ENCODE assay signal across 1 cellular context in the genomic region with DNA sequence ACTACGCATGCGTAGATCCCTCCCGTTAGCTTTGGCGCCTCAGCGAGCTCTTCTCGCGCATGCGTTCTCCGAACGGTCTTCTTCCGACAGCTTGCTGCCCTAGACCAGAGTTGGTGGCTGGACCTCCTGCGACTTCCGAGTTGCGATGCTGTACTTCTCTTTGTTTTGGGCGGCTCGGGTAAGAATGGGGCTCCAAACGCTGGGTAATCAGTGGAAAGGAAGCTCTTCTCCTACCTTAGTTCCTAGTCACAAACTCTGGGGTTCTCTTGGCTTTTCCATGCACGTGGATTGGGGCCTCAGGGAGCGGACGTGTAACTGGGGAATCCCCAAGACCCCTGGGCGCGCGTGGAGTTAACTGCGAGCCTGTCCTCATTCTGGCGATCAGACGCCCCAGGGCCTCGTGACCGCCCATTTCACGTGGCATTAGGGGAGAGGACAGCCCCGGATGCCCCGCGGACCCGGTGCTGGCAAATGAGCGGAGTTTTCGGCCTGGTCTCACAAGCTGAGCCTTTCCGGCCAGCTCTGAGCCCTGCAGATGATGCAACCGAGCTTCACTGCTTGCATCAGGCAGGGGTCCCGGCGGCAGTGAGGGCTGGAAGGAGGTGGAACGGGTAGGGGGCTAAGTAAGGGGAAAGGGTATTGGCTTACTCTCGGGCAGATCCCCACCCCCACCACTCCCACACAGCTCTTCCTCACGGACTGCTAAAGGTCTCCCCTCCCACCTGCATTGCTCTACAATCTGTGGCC.
A peak's percentile ranks its signal among the peaks of the same experiment; 100 is the strongest.
TF ChIP-seq lines count a peak whose summit lies in the region.

Gene SHMT2 (plus strand): TSS at position 78 of the 747 bp plus-strand sequence. CDS start 68 bp downstream, at position 146.

TF ChIP-seq in HepG2, 621 proteins besides CTCF, POLR2A, EP300 and RAD21 (continued from another document and continues in another):
- TF ChIP-seq TFDP2 (CRISPR knock-in tag; IDR thresholded peaks at IDR 0.05) (peak; percentile 85), SAFB2 (CRISPR knock-in tag; IDR thresholded peaks at IDR 0.05; ENCODE audit: borderline replicate concordance, low read depth) (no peak; the same call in 1 of the 2 replicates), YY1 (IDR thresholded peaks at IDR 0.05; ENCODE audit: insufficient read depth, insufficient replicate concordance, low read depth, low read length) (peak; percentile 20), HOXA5 (CRISPR knock-in tag; IDR thresholded peaks at IDR 0.05) (0 out of 2 replicates have a peak, but pooled peaks have one; percentile 21), ETS1 (CRISPR knock-in tag; IDR thresholded peaks at IDR 0.05) (no peak), ZFYVE20 (CRISPR knock-in tag; IDR thresholded peaks at IDR 0.05; ENCODE audit: borderline replicate concordance, low read depth) (peak; percentile 24; the same call in 1 of the 2 replicates), TBL1XR1 (IDR thresholded peaks at IDR 0.05; ENCODE audit: borderline replicate concordance, low read length, partially characterized antibody) (peak; percentile 68), ZNF292 (CRISPR knock-in tag; IDR thresholded peaks at IDR 0.05; ENCODE audit: borderline replicate concordance, low read depth) (0 out of 2 replicates have a peak, but pooled peaks have one; percentile 32), SKI (IDR thresholded peaks at IDR 0.05; ENCODE audit: partially characterized antibody) (no peak), ZNF607 (CRISPR knock-in tag; IDR thresholded peaks at IDR 0.05; ENCODE audit: borderline replicate concordance) (peak; percentile 75; the same call in 1 of the 2 replicates), HOXA7 (CRISPR knock-in tag; IDR thresholded peaks at IDR 0.05) (no peak), E2F1 (CRISPR knock-in tag; IDR thresholded peaks at IDR 0.05) (peak; percentile 95), ZNF234 (CRISPR knock-in tag; conservative IDR thresholded peaks at IDR 0.05) (no peak), MLXIP (CRISPR knock-in tag; IDR thresholded peaks at IDR 0.05; ENCODE audit: borderline replicate concordance) (no peak), CHCHD3 (CRISPR knock-in tag; IDR thresholded peaks at IDR 0.05) (0 out of 2 replicates have a peak, but pooled peaks have one; percentile 56), ZNF776 (CRISPR knock-in tag; IDR thresholded peaks at IDR 0.05) (no peak), HIVEP1 (CRISPR knock-in tag; IDR thresholded peaks at IDR 0.05) (peak; percentile 44; the same call in 1 of the 2 replicates), KDM5A (IDR thresholded peaks at IDR 0.05; ENCODE audit: borderline replicate concordance, low read length) (0 out of 2 replicates have a peak, but pooled peaks have one; percentile 67), KLF15 (CRISPR knock-in tag; IDR thresholded peaks at IDR 0.05; ENCODE audit: borderline replicate concordance) (no peak), ZNF143 (CRISPR knock-in tag; IDR thresholded peaks at IDR 0.05) (peak; percentile 93), HMGXB4 (CRISPR knock-in tag; IDR thresholded peaks at IDR 0.05; ENCODE audit: borderline replicate concordance in 1 of 2, low read depth in 1 of 2) (peak; percentile 39 to 46; a peak in 1 of 4 replicates), ZNF557 (CRISPR knock-in tag; IDR thresholded peaks at IDR 0.05) (no peak), CREB1 (IDR thresholded peaks at IDR 0.05) (no peak), CREB1 (CRISPR knock-in tag; IDR thresholded peaks at IDR 0.05) (no peak), ZNF343 (CRISPR knock-in tag; IDR thresholded peaks at IDR 0.05) (peak; percentile 63; the same call in 1 of the 2 replicates), ZNF296 (CRISPR knock-in tag; conservative IDR thresholded peaks at IDR 0.05) (0 out of 2 replicates have a peak, but pooled peaks have one; percentile 74), HES4 (CRISPR knock-in tag; IDR thresholded peaks at IDR 0.05; ENCODE audit: borderline replicate concordance) (0 out of 2 replicates have a peak, but pooled peaks have one; percentile 41), RBAK (CRISPR knock-in tag; IDR thresholded peaks at IDR 0.05) (no peak), ZNF407 (CRISPR knock-in tag; IDR thresholded peaks at IDR 0.05; ENCODE audit: not compliant biosample characterization) (no peak)
- TF ChIP-seq, protein P1, sequence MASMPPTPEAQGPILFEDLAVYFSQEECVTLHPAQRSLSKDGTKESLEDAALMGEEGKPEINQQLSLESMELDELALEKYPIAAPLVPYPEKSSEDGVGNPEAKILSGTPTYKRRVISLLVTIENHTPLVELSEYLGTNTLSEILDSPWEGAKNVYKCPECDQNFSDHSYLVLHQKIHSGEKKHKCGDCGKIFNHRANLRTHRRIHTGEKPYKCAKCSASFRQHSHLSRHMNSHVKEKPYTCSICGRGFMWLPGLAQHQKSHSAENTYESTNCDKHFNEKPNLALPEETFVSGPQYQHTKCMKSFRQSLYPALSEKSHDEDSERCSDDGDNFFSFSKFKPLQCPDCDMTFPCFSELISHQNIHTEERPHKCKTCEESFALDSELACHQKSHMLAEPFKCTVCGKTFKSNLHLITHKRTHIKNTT (CRISPR knock-in tag; IDR thresholded peaks at IDR 0.05) = no peak
- TF ChIP-seq, protein P2, sequence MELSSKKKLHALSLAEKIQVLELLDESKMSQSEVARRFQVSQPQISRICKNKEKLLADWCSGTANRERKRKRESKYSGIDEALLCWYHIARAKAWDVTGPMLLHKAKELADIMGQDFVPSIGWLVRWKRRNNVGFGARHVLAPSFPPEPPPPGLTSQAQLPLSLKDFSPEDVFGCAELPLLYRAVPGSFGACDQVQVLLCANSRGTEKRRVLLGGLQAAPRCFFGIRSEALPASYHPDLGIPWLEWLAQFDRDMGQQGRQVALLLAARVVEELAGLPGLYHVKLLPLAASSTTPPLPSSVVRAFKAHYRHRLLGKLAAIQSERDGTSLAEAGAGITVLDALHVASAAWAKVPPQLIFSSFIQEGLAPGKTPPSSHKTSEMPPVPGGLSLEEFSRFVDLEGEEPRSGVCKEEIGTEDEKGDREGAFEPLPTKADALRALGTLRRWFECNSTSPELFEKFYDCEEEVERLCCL (CRISPR knock-in tag; IDR thresholded peaks at IDR 0.05; ENCODE audit: borderline replicate concordance) = no peak
